In genomic region chrX:153794018-153794896, GRCh38 we compare ENCODE assay signal across 8 cellular contexts. TPM values are rescaled to one million over a fixed set of nuclear protein-coding genes. Genes with fewer than 3 reads are reported as not detected.
DNase-seq lines count a peak whose midpoint lies in the region; ATAC-seq and TF ChIP-seq lines count a peak whose summit lies in the region.

Gene IDH3G, minus strand, starts transcription at chrX:153794375. Its CDS starts 49 bp downstream, at chrX:153794326.
Gene SSR4, plus strand, starts transcription at chrX:153794668. Its CDS starts 20 bp downstream, at chrX:153794688.

- ATAC-seq in HG02870 (IDR thresholded peaks at IDR 0.05; ENCODE audit: unreplicated experiment) = peak; percentile 89
- ATAC-seq in left cardiac atrium = peak; percentile 94 to 97
- peak; percentile 97 for ATAC-seq in upper lobe of right lung

- in situ Hi-C loops in GM13976 (cut with MboI; ENCODE audit: low sequenced_read_pairs, unreplicated experiment) = no loop called here

- no peak for TF ChIP-seq CTCF in GM13976 (IDR thresholded peaks at IDR 0.05; ENCODE audit: borderline replicate concordance, control extremely low read depth, extremely low read depth, insufficient read depth, missing control alignments)
- no peak for TF ChIP-seq CTCF in upper lobe of right lung (IDR thresholded peaks at IDR 0.05)

- H3K27ac ChIP-seq in upper lobe of right lung = peak within 1 kb of the TSS; percentile 93

- no peaks in the 10 kb centered on the region for H3K9me3 ChIP-seq in upper lobe of right lung

- H3K27me3 ChIP-seq in upper lobe of right lung = no peaks in the 10 kb centered on the region

- peaks cover 16% of the 10 kb centered on the region for H3K4me1 ChIP-seq in upper lobe of right lung

- no peaks in the 10 kb centered on the region for H3K36me3 ChIP-seq in upper lobe of right lung

- intact Hi-C loops in T-helper 1 cell treated with Interleukin-12 subunit alpha and Interleukin-12 subunit beta and Interleukin-4 antibody, amounts not matched to agents 30 ng/mL and 1 ng/mL, for 36 hours (cut with micrococcal nuclease) = loop anchor here (1.0 to 5.0 kb wide), 8 partner anchors 25 to 324 kb away; partner anchors contain the start of genes ABCD1, BCAP31, CCNQ and HAUS7
- intact Hi-C loops in left cardiac atrium (cut with DNase I) (no loop called here), posterior vena cava (cut with DNase I) (loop anchor here in 1 of 2 donors (10.0 kb wide), 1 partner anchor 131 kb away; the partner anchor contains the start of gene ARHGAP4), upper lobe of right lung (cut with DNase I) (no loop called here)

- DNase-seq in GM13976 (ENCODE audit: low spot score) (peak; percentile 97), NCI-H146 treated with DMSO at 0.1 percent for 48 hours (lab: John Stamatoyannopoulos, UW; ENCODE audit: unreplicated experiment) (peak; percentile 84), amniotic stem cell (lab: John Stamatoyannopoulos, UW) (peak; percentile 87), left cardiac atrium (peak; percentile 93), posterior vena cava (ENCODE audit: low spot score) (peak; percentile 98), upper lobe of right lung (peak; percentile 95)

- peak within 1 kb of the TSS; percentile 67 for H3K4me3 ChIP-seq in upper lobe of right lung

RNA-seq across cellular contexts. Expression of gene IDH3G, which starts in this region (rescaled TPM):
- 72.0 and 74.2 TPM in 2 replicates for total RNA-seq in T-helper 1 cell treated with Interleukin-12 subunit alpha and Interleukin-12 subunit beta and Interleukin-4 antibody, amounts not matched to agents 30 ng/mL and 1 ng/mL, for 36 hours
- 10 to 100 TPM; 56.4 to 68.4 TPM for total RNA-seq in left cardiac atrium
- total RNA-seq in posterior vena cava = 10 to 100 TPM; 43.9 to 44.1 TPM
- total RNA-seq in upper lobe of right lung = 42.7 TPM

RNA-seq across cellular contexts. Expression of gene SSR4, which starts in this region (rescaled TPM):
- total RNA-seq in T-helper 1 cell treated with Interleukin-12 subunit alpha and Interleukin-12 subunit beta and Interleukin-4 antibody, amounts not matched to agents 30 ng/mL and 1 ng/mL, for 36 hours = 286 and 299 TPM in 2 replicates
- total RNA-seq in left cardiac atrium (100 to 1,000 TPM; 180 to 183 TPM), posterior vena cava (100 to 1,000 TPM; 164 to 225 TPM), upper lobe of right lung (204 TPM)

Comparison
In these comparisons a context has a peak if more than half of its experiments do, and no peak if none do; other contexts are left out.
1. Peak in every context shown above with its lines: DNase-seq, ATAC-seq, H3K4me3 ChIP-seq and H3K27ac ChIP-seq.